Comparison of ENCODE assay signal across 10 cellular contexts in the genomic region with DNA sequence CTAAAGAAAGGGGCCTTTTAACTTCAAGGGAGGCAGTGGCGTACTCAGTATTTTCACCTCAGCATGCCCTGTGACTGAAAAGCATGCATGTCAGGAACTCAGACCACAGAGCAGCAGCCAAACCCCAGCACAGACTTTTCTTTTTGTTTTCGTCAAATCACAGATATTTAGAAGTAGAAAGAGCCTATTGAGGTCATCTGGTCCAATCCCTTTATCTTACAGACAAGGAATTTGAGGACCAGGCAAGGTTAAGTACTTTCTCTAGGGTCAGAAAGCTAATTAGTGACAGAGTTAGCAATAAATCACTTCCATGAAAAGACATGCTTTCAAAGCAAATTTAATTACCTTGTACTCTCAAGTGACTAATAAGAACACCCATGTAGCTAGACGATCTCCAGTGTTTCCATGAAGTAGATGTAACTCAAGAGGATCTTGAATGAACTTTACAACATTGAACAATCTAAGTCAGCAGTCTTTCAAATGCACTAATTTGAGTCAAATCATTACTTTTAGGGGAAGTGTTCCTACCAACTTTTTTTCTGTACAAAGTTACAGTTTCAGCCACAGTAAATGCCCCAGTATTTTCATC. TPM values are rescaled to one million over a fixed set of nuclear protein-coding genes. Genes with fewer than 3 reads are reported as not detected.
DNase-seq lines count a peak whose midpoint lies in the region; ATAC-seq and TF ChIP-seq lines count a peak whose summit lies in the region.
"Had no signal": no experiment of that assay in that cellular context is flagged by ENCODE, and none has a peak within 500 bp of the region (broad histone marks: within the 10 kb centered on the region; RNA-seq: fewer than 3 reads in every experiment).

No MANE protein-coding gene starts in this region.

- no peaks in the 10 kb centered on the region for H3K79me2 ChIP-seq in OCI-LY7 (ENCODE audit: insufficient read depth, low read depth, low read length)

- TF ChIP-seq CTCF in OCI-LY7 (conservative IDR thresholded peaks at IDR 0.05; ENCODE audit: low read length), result no peak

- POLR2A ChIA-PET in OCI-LY7 (lab: Charles Lee), result interaction anchor here (0.8 to 2.6 kb wide), 3 partner anchors 10 to 446 kb away, joined by 3 to 11 read pairs (median 10); no protein-coding TSS in a partner anchor

- peak overlapping the region; percentile 4; the same call in 1 of the 2 replicates for H3K4me2 ChIP-seq in OCI-LY7 (ENCODE audit: low read length)

- no peaks in the 10 kb centered on the region for H4K20me1 ChIP-seq in OCI-LY7 (ENCODE audit: insufficient read depth, low read length)

- no peak overlapping the region for H3K27ac ChIP-seq in OCI-LY7 (ENCODE audit: low read depth, low read length, poor library complexity, severe bottlenecking)

- no TSS peak for BruUV-seq in OCI-LY7 (replicated peaks; lab: Mats Ljungman, UMichigan)

- DNase-seq in OCI-LY7 (ENCODE audit: low spot score), result no peak
- peak; percentile 25 for DNase-seq in pons (ENCODE audit: low spot score)
- no peak for DNase-seq in GM03348 (ENCODE audit: low spot score)
- DNase-seq in HuH-7.5 (ENCODE audit: low spot score), result no peak
- no peak for DNase-seq in left colon
- no peak for DNase-seq in D341Med (ENCODE audit: low spot score)

- H3K4me3 ChIP-seq in OCI-LY7 (ENCODE audit: low read depth, low read length, poor library complexity, severe bottlenecking), result no peak overlapping the region
- H3K4me3 ChIP-seq: K562, skin epidermis had no signal

- no peaks in the 10 kb centered on the region for H3K9me3 ChIP-seq in OCI-LY7 (ENCODE audit: low read length)

- intact Hi-C loops in OCI-LY7 (cut with micrococcal nuclease; ENCODE audit: unreplicated experiment) (no loop called here), left colon (cut with DNase I, micrococcal nuclease) (no loop called here)

- ATAC-seq in GM19035 (IDR thresholded peaks at IDR 0.05; ENCODE audit: unreplicated experiment) (peak; percentile 96), HG02642 (IDR thresholded peaks at IDR 0.05; ENCODE audit: poor library complexity, unreplicated experiment) (peak; percentile 96), left colon (no peak)
- ATAC-seq: K562 had no signal

- peaks cover 22% of the 10 kb centered on the region for H3K4me1 ChIP-seq in OCI-LY7 (ENCODE audit: insufficient read depth, low read length, poor library complexity, severe bottlenecking)

- H2AFZ ChIP-seq in OCI-LY7 (ENCODE audit: low read length), result peak overlapping the region; percentile 61

- CTCF ChIA-PET in OCI-LY7 (lab: Charles Lee; ENCODE audit: unreplicated experiment), result no interaction called here

- H3K9me2 ChIP-seq in OCI-LY7 (ENCODE audit: insufficient read depth, low read length), result no peaks in the 10 kb centered on the region

- H3K36me3 ChIP-seq in OCI-LY7 (ENCODE audit: insufficient read depth, low read length), result no peaks in the 10 kb centered on the region

RNA-seq across cellular contexts. Expression of a gene that starts 35.9 kb away (rescaled TPM):
- 0.05 TPM in 1 of 2 replicates, not detected in the other for total RNA-seq in OCI-LY7 (2014; rRNA removed; shearing (Covaris generic))
- 0.20 and 0.74 TPM in 2 replicates for total RNA-seq in OCI-LY7 (2022)
- total RNA-seq in left colon, result 1 to 10 TPM in 1 of 2 donors, under 1 TPM in 1; 0.79 to 4.2 TPM
- total RNA-seq: K562 had no signal
